ENCODE assay signal across 17 cellular contexts in genomic region chr15:77565516-77565915, GRCh38.
"Had no signal": no experiment of that assay in that cellular context is flagged by ENCODE, and none has a peak within 500 bp of the region (broad histone marks: within the 10 kb centered on the region; RNA-seq: fewer than 3 reads in every experiment).

No MANE protein-coding gene starts in this region.

- H3K36me3 Mint-ChIP-seq: activated CD4-positive, alpha-beta memory T cell treated with anti-CD3 and anti-CD28 coated beads for 36 hours; activated naive CD4-positive, alpha-beta T cell treated with anti-CD3 and anti-CD28 coated beads, Interleukin-2, amount 10 ng/mL, durations not matched to agents 7 days and 5 days; naive thymus-derived CD4-positive, alpha-beta T cell; type B pancreatic cell had no signal

- H3K4me3 ChIP-seq: cardiac muscle cell, left lung, lung, prostate gland, thoracic aorta had no signal

- H3K4me1 Mint-ChIP-seq: activated naive CD4-positive, alpha-beta T cell treated with anti-CD3 and anti-CD28 coated beads, Interleukin-2, amount 10 ng/mL, durations not matched to agents 7 days and 5 days had no signal

- H3K4me3 Mint-ChIP-seq: activated CD4-positive, alpha-beta memory T cell treated with anti-CD3 and anti-CD28 coated beads for 36 hours; activated naive CD4-positive, alpha-beta T cell treated with anti-CD3 and anti-CD28 coated beads, Interleukin-2, amount 10 ng/mL, durations not matched to agents 7 days and 5 days; dendritic cell treated with granulocyte-macrophage colony-stimulating factor and Interleukin-4, amounts not matched to agents 40 ng/mL and 50 ng/mL, for 4 days; naive thymus-derived CD4-positive, alpha-beta T cell; stimulated activated naive CD8-positive, alpha-beta T cell treated with anti-CD3 and anti-CD28 coated beads, Interleukin-15, amount 100 ng/mL, for 72 hours; type B pancreatic cell had no signal

- DNase-seq: activated CD4-positive, alpha-beta memory T cell treated with anti-CD3 and anti-CD28 coated beads for 36 hours; activated CD4-positive, alpha-beta T cell treated with anti-CD3 and anti-CD28 coated beads for 48 hours; activated CD4-positive, CD25-positive, alpha-beta regulatory T cell; activated naive CD4-positive, alpha-beta T cell treated with anti-CD3 and anti-CD28 coated beads, Interleukin-2, amount 10 ng/mL, durations not matched to agents 7 days and 5 days; activated T-cell treated with anti-CD3 and anti-CD28 coated beads, Interleukin-2, amount 50 U/mL, for 48 hours; effector CD8-positive, alpha-beta T cell; foreskin keratinocyte; naive thymus-derived CD4-positive, alpha-beta T cell; stimulated activated naive CD8-positive, alpha-beta T cell treated with anti-CD3 and anti-CD28 coated beads, Interleukin-15, amount 100 ng/mL, for 72 hours; T-helper 1 cell had no signal

- H3K27ac ChIP-seq: cardiac muscle cell, foreskin keratinocyte, left lung, prostate gland, thoracic aorta had no signal

- H3K27me3 ChIP-seq: cardiac muscle cell, left lung had no signal

- H3K9me3 Mint-ChIP-seq: activated CD4-positive, alpha-beta memory T cell treated with anti-CD3 and anti-CD28 coated beads for 36 hours; activated naive CD4-positive, alpha-beta T cell treated with anti-CD3 and anti-CD28 coated beads, Interleukin-2, amount 10 ng/mL, durations not matched to agents 7 days and 5 days; dendritic cell treated with granulocyte-macrophage colony-stimulating factor and Interleukin-4, amounts not matched to agents 40 ng/mL and 50 ng/mL, for 4 days; stimulated activated naive CD8-positive, alpha-beta T cell treated with anti-CD3 and anti-CD28 coated beads, Interleukin-15, amount 100 ng/mL, for 72 hours; type B pancreatic cell had no signal

- H3K27ac Mint-ChIP-seq: activated CD4-positive, alpha-beta memory T cell treated with anti-CD3 and anti-CD28 coated beads for 36 hours; activated naive CD4-positive, alpha-beta T cell treated with anti-CD3 and anti-CD28 coated beads, Interleukin-2, amount 10 ng/mL, durations not matched to agents 7 days and 5 days; dendritic cell treated with granulocyte-macrophage colony-stimulating factor and Interleukin-4, amounts not matched to agents 40 ng/mL and 50 ng/mL, for 4 days; naive thymus-derived CD4-positive, alpha-beta T cell had no signal

- ATAC-seq: foreskin keratinocyte; left lung; naive thymus-derived CD4-positive, alpha-beta T cell; stimulated activated naive CD8-positive, alpha-beta T cell treated with anti-CD3 and anti-CD28 coated beads, Interleukin-15, amount 100 ng/mL, for 72 hours had no signal
